Comparison of ENCODE assay signal across 1 cellular context in genomic region chr19:33100894-33101644, GRCh38.
TF ChIP-seq lines count a peak whose summit lies in the region.

No MANE protein-coding gene starts in this region.

TF ChIP-seq in HepG2, 621 proteins besides CTCF, POLR2A, EP300 and RAD21 (continues in another document):
- TF ChIP-seq, protein P1, sequence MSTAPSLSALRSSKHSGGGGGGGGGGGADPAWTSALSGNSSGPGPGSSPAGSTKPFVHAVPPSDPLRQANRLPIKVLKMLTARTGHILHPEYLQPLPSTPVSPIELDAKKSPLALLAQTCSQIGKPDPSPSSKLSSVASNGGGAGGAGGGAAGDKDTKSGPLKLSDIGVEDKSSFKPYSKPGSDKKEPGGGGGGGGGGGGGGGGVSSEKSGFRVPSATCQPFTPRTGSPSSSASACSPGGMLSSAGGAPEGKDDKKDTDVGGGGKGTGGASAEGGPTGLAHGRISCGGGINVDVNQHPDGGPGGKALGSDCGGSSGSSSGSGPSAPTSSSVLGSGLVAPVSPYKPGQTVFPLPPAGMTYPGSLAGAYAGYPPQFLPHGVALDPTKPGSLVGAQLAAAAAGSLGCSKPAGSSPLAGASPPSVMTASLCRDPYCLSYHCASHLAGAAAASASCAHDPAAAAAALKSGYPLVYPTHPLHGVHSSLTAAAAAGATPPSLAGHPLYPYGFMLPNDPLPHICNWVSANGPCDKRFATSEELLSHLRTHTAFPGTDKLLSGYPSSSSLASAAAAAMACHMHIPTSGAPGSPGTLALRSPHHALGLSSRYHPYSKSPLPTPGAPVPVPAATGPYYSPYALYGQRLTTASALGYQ (CRISPR knock-in tag; IDR thresholded peaks at IDR 0.05): peak; percentile 96
- TF ChIP-seq ZNF3 (CRISPR knock-in tag; IDR thresholded peaks at IDR 0.05) (no peak), JUND (CRISPR knock-in tag; IDR thresholded peaks at IDR 0.05) (peak; percentile 55; the same call in 1 of the 2 replicates), CREM (IDR thresholded peaks at IDR 0.05) (peak; percentile 76), CREM (CRISPR knock-in tag; IDR thresholded peaks at IDR 0.05) (no peak), ZBTB39 (CRISPR knock-in tag; IDR thresholded peaks at IDR 0.05) (no peak), NR3C1 (CRISPR knock-in tag; IDR thresholded peaks at IDR 0.05) (no peak), SP4 (CRISPR knock-in tag; IDR thresholded peaks at IDR 0.05) (no peak), ELF3 (CRISPR knock-in tag; IDR thresholded peaks at IDR 0.05) (peak; percentile 51), ISL2 (CRISPR knock-in tag; IDR thresholded peaks at IDR 0.05) (peak; percentile 93), ZNF792 (CRISPR knock-in tag; IDR thresholded peaks at IDR 0.05) (no peak), PHF5A (CRISPR knock-in tag; IDR thresholded peaks at IDR 0.05; ENCODE audit: low read depth, unreplicated experiment) (no peak), ZNF430 (CRISPR knock-in tag; IDR thresholded peaks at IDR 0.05) (peak; percentile 49; the same call in 1 of the 2 replicates), ASH2L (IDR thresholded peaks at IDR 0.05; ENCODE audit: insufficient read length, low read depth, low read length) (peak; percentile 83), ZNF343 (CRISPR knock-in tag; IDR thresholded peaks at IDR 0.05) (no peak), EHMT2 (IDR thresholded peaks at IDR 0.05; ENCODE audit: borderline replicate concordance, low read depth, low read length) (no peak), REPIN1 (CRISPR knock-in tag; IDR thresholded peaks at IDR 0.05; ENCODE audit: borderline replicate concordance, low read depth) (0 out of 2 replicates have a peak, but pooled peaks have one; percentile 51), AHDC1 (CRISPR knock-in tag; IDR thresholded peaks at IDR 0.05; ENCODE audit: borderline replicate concordance) (peak; percentile 59; the same call in 1 of the 2 replicates), ZNF260 (CRISPR knock-in tag; IDR thresholded peaks at IDR 0.05; ENCODE audit: borderline replicate concordance, low read depth) (no peak), GFI1 (CRISPR knock-in tag; IDR thresholded peaks at IDR 0.05; ENCODE audit: borderline replicate concordance) (peak; percentile 98), ERF (CRISPR knock-in tag; IDR thresholded peaks at IDR 0.05) (peak; percentile 55; the same call in 1 of the 2 replicates), ZNF883 (CRISPR knock-in tag; IDR thresholded peaks at IDR 0.05; ENCODE audit: not compliant biosample characterization) (no peak), GATAD2A (CRISPR knock-in tag; IDR thresholded peaks at IDR 0.05) (peak; percentile 64), FOSL2 (CRISPR knock-in tag; IDR thresholded peaks at IDR 0.05) (peak; percentile 90), AHR (CRISPR knock-in tag; IDR thresholded peaks at IDR 0.05) (no peak), ZFP62 (CRISPR knock-in tag; IDR thresholded peaks at IDR 0.05) (no peak), NR2F6 (IDR thresholded peaks at IDR 0.05) (peak; percentile 100), NR2F6 (CRISPR knock-in tag; IDR thresholded peaks at IDR 0.05) (peak; percentile 98), SMC3 (IDR thresholded peaks at IDR 0.05; ENCODE audit: low read length) (0 out of 2 replicates have a peak, but pooled peaks have one; percentile 3), THAP11 (CRISPR knock-in tag; IDR thresholded peaks at IDR 0.05) (peak; percentile 38; the same call in 1 of the 2 replicates), ZNF337 (CRISPR knock-in tag; IDR thresholded peaks at IDR 0.05; ENCODE audit: borderline replicate concordance, low read depth) (0 out of 2 replicates have a peak, but pooled peaks have one; percentile 44), ARID5B (CRISPR knock-in tag; IDR thresholded peaks at IDR 0.05) (peak; percentile 86), ZNF724P (CRISPR knock-in tag; IDR thresholded peaks at IDR 0.05; ENCODE audit: borderline replicate concordance) (no peak), TBL1XR1 (IDR thresholded peaks at IDR 0.05; ENCODE audit: borderline replicate concordance, low read length, partially characterized antibody) (peak; percentile 75), ZNF17 (CRISPR knock-in tag; IDR thresholded peaks at IDR 0.05) (no peak), PPARG (CRISPR knock-in tag; conservative IDR thresholded peaks at IDR 0.05) (peak; percentile 94), ARID2 (CRISPR knock-in tag; IDR thresholded peaks at IDR 0.05; ENCODE audit: borderline replicate concordance) (peak; percentile 69; the same call in 1 of the 2 replicates), TCF7L2 (IDR thresholded peaks at IDR 0.05; ENCODE audit: low read depth, low read length) (peak; percentile 94)
- TF ChIP-seq, protein P2, sequence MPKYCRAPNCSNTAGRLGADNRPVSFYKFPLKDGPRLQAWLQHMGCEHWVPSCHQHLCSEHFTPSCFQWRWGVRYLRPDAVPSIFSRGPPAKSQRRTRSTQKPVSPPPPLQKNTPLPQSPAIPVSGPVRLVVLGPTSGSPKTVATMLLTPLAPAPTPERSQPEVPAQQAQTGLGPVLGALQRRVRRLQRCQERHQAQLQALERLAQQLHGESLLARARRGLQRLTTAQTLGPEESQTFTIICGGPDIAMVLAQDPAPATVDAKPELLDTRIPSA (CRISPR knock-in tag; IDR thresholded peaks at IDR 0.05; ENCODE audit: borderline replicate concordance): no peak
- TF ChIP-seq, protein P3, sequence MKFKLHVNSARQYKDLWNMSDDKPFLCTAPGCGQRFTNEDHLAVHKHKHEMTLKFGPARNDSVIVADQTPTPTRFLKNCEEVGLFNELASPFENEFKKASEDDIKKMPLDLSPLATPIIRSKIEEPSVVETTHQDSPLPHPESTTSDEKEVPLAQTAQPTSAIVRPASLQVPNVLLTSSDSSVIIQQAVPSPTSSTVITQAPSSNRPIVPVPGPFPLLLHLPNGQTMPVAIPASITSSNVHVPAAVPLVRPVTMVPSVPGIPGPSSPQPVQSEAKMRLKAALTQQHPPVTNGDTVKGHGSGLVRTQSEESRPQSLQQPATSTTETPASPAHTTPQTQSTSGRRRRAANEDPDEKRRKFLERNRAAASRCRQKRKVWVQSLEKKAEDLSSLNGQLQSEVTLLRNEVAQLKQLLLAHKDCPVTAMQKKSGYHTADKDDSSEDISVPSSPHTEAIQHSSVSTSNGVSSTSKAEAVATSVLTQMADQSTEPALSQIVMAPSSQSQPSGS (CRISPR knock-in tag; IDR thresholded peaks at IDR 0.05): no peak
- TF ChIP-seq, protein P4, sequence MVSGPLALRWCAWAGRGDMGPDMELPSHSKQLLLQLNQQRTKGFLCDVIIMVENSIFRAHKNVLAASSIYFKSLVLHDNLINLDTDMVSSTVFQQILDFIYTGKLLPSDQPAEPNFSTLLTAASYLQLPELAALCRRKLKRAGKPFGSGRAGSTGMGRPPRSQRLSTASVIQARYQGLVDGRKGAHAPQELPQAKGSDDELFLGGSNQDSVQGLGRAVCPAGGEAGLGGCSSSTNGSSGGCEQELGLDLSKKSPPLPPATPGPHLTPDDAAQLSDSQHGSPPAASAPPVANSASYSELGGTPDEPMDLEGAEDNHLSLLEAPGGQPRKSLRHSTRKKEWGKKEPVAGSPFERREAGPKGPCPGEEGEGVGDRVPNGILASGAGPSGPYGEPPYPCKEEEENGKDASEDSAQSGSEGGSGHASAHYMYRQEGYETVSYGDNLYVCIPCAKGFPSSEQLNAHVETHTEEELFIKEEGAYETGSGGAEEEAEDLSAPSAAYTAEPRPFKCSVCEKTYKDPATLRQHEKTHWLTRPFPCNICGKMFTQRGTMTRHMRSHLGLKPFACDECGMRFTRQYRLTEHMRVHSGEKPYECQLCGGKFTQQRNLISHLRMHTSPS (CRISPR knock-in tag; IDR thresholded peaks at IDR 0.05; ENCODE audit: low read depth): no peak
